Comparison of ENCODE assay signal across 10 cellular contexts in the genomic region with DNA sequence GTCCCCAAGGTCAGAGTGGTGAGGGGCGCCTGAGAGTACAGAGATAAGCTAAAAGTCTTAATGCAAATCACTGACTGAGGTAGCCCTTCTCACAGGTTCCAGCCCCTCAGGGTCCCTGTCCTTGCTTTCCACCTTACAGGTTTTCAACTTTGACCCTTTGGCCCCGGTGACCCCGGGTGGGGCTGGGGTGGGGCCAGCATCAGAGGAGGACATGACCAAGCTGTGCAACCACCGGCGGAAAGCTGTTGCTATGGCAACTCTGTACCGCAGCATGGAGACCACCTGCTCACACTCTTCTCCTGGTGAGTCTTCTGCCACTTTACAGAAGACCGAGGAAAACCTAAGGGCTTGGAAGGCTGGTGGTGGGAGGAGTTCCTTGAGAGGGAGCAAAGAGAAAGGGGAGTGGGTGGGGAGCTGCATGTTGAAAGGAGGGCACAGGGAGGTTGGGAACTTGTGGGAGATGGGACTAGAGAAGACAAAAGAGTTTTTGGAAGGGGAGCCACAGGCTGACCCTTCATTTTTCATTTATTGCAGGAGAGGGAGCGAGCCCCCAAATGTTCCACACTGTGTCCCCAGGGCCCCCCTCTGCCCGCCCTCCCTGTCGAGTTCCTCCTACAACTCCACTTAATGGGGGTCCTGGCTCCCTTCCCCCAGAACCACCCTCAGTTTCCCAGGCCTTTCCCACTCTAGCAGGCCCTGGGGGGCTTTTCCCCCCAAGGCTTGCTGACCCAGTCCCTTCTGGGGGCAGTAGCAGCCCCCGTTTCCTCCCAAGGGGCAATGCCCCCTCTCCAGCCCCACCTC. TPM values are rescaled to one million over a fixed set of nuclear protein-coding genes. Genes with fewer than 3 reads are reported as not detected.
DNase-seq lines count a peak whose midpoint lies in the region; ATAC-seq and TF ChIP-seq lines count a peak whose summit lies in the region.
"Had no signal": no experiment of that assay in that cellular context is flagged by ENCODE, and none has a peak within 500 bp of the region (broad histone marks: within the 10 kb centered on the region; RNA-seq: fewer than 3 reads in every experiment).

No MANE protein-coding gene starts in this region.

- no peak for TF ChIP-seq CTCF in tibial artery (IDR thresholded peaks at IDR 0.05)

- peak overlapping the region; percentile 95 to 100 for H3K27ac ChIP-seq in tibial artery

- H3K4me3 ChIP-seq in tibial artery = peak overlapping the region in 1 of 2 donors; percentile 87

- no peak for DNase-seq in activated CD4-positive, alpha-beta T cell treated with anti-CD3 and anti-CD28 coated beads, Interleukin-2, amount 10 ng/mL, durations not matched to agents 7 days and 5 days
- DNase-seq in activated CD4-positive, alpha-beta T cell treated with anti-CD3 and anti-CD28 coated beads, Interleukin-2, amount 50 U/mL, for 4 hours = no peak
- DNase-seq in activated CD8-positive, alpha-beta T cell treated with anti-CD3 and anti-CD28 coated beads, Interleukin-2, amount 10 ng/mL, durations not matched to agents 7 days and 5 days = no peak
- peak; percentile 53 for DNase-seq in left kidney (ENCODE audit: low read depth, low spot score)
- DNase-seq in tibial artery = no peak
- DNase-seq: activated CD4-positive, alpha-beta T cell treated with anti-CD3 and anti-CD28 coated beads, Interleukin-2, amount 50 U/mL, for 1 hour; NCI-H526 had no signal

- no peaks in the 10 kb centered on the region for H3K27me3 ChIP-seq in tibial artery

- ATAC-seq in activated CD8-positive, alpha-beta T cell treated with anti-CD3 and anti-CD28 coated beads, Interleukin-2, amount 10 ng/mL, durations not matched to agents 7 days and 5 days = no peak
- no peak for ATAC-seq in HG02678 (IDR thresholded peaks at IDR 0.05; ENCODE audit: unreplicated experiment)
- no peak for ATAC-seq in HG03457 (IDR thresholded peaks at IDR 0.05; ENCODE audit: unreplicated experiment)
- no peak for ATAC-seq in HG03139 (IDR thresholded peaks at IDR 0.05; ENCODE audit: unreplicated experiment)

- peaks cover 50 to 63% (median 60%) of the 10 kb centered on the region in 3 donors for H3K36me3 ChIP-seq in tibial artery

- peak overlapping the region; percentile 94 for H3K27ac Mint-ChIP-seq in activated CD4-positive, alpha-beta T cell treated with anti-CD3 and anti-CD28 coated beads, Interleukin-2, amount 10 ng/mL, durations not matched to agents 7 days and 5 days
- H3K27ac Mint-ChIP-seq in activated CD8-positive, alpha-beta T cell treated with anti-CD3 and anti-CD28 coated beads, Interleukin-2, amount 10 ng/mL, durations not matched to agents 7 days and 5 days = no peak overlapping the region

- no peaks in the 10 kb centered on the region for H3K9me3 ChIP-seq in tibial artery

- H3K4me1 ChIP-seq in tibial artery = peaks cover 0 to 45% (median 41%) of the 10 kb centered on the region in 4 donors

- H3K36me3 Mint-ChIP-seq in activated CD4-positive, alpha-beta T cell treated with anti-CD3 and anti-CD28 coated beads, Interleukin-2, amount 10 ng/mL, durations not matched to agents 7 days and 5 days (ENCODE audit: low read depth) = peaks cover 33% of the 10 kb centered on the region
- H3K36me3 Mint-ChIP-seq in activated CD8-positive, alpha-beta T cell treated with anti-CD3 and anti-CD28 coated beads, Interleukin-2, amount 10 ng/mL, durations not matched to agents 7 days and 5 days (ENCODE audit: low read depth) = peaks cover 41% of the 10 kb centered on the region

- H3K27me3 Mint-ChIP-seq in activated CD4-positive, alpha-beta T cell treated with anti-CD3 and anti-CD28 coated beads, Interleukin-2, amount 10 ng/mL, durations not matched to agents 7 days and 5 days = no peaks in the 10 kb centered on the region
- no peaks in the 10 kb centered on the region for H3K27me3 Mint-ChIP-seq in activated CD8-positive, alpha-beta T cell treated with anti-CD3 and anti-CD28 coated beads, Interleukin-2, amount 10 ng/mL, durations not matched to agents 7 days and 5 days (ENCODE audit: low read depth)

- intact Hi-C loops in tibial artery (cut with DNase I; ENCODE audit: low total_unique reads) = loop anchor here (10.0 kb wide), 1 partner anchor 90 kb away; a partner anchor contains a TSS

- H3K4me3 Mint-ChIP-seq in activated CD4-positive, alpha-beta T cell treated with anti-CD3 and anti-CD28 coated beads, Interleukin-2, amount 10 ng/mL, durations not matched to agents 7 days and 5 days = peak overlapping the region; percentile 98
- H3K4me3 Mint-ChIP-seq in activated CD8-positive, alpha-beta T cell treated with anti-CD3 and anti-CD28 coated beads, Interleukin-2, amount 10 ng/mL, durations not matched to agents 7 days and 5 days = peak overlapping the region; percentile 95

- POLR2A ChIA-PET in activated CD4-positive, alpha-beta T cell treated with anti-CD3 and anti-CD28 coated beads, Interleukin-2, amount 10 ng/mL, durations not matched to agents 7 days and 5 days (lab: Charles Lee) = interaction anchor here (0.6 kb wide), 1 partner anchor 11 kb away, joined by 3 read pairs; no protein-coding TSS in a partner anchor
- POLR2A ChIA-PET in activated CD8-positive, alpha-beta T cell treated with anti-CD3 and anti-CD28 coated beads, Interleukin-2, amount 10 ng/mL, durations not matched to agents 7 days and 5 days (lab: Charles Lee) = interaction anchor here (0.8 to 2.7 kb wide), 5 partner anchors 10 to 47 kb away, joined by 3 to 29 read pairs (median 4); no protein-coding TSS in a partner anchor

- peaks cover 43% of the 10 kb centered on the region for H3K4me1 Mint-ChIP-seq in activated CD4-positive, alpha-beta T cell treated with anti-CD3 and anti-CD28 coated beads, Interleukin-2, amount 10 ng/mL, durations not matched to agents 7 days and 5 days
- H3K4me1 Mint-ChIP-seq in activated CD8-positive, alpha-beta T cell treated with anti-CD3 and anti-CD28 coated beads, Interleukin-2, amount 10 ng/mL, durations not matched to agents 7 days and 5 days (ENCODE audit: low read depth) = peaks cover 45% of the 10 kb centered on the region

- H3K9me3 Mint-ChIP-seq in activated CD4-positive, alpha-beta T cell treated with anti-CD3 and anti-CD28 coated beads, Interleukin-2, amount 10 ng/mL, durations not matched to agents 7 days and 5 days = no peaks in the 10 kb centered on the region
- no peaks in the 10 kb centered on the region for H3K9me3 Mint-ChIP-seq in activated CD8-positive, alpha-beta T cell treated with anti-CD3 and anti-CD28 coated beads, Interleukin-2, amount 10 ng/mL, durations not matched to agents 7 days and 5 days (ENCODE audit: insufficient read depth)

- CTCF ChIA-PET in activated CD4-positive, alpha-beta T cell treated with anti-CD3 and anti-CD28 coated beads, Interleukin-2, amount 10 ng/mL, durations not matched to agents 7 days and 5 days (lab: Charles Lee) = interaction anchor here (0.6 to 8.9 kb wide), 6 partner anchors 12 to 92 kb away, joined by 3 to 70 read pairs (median 4); a partner anchor contains a TSS
- CTCF ChIA-PET in activated CD8-positive, alpha-beta T cell treated with anti-CD3 and anti-CD28 coated beads, Interleukin-2, amount 10 ng/mL, durations not matched to agents 7 days and 5 days (lab: Charles Lee) = interaction anchor here (0.9 to 2.4 kb wide), 7 partner anchors 10 to 66 kb away, joined by 3 to 8 read pairs (median 3); a partner anchor contains a TSS

RNA-seq across cellular contexts. Expression of a gene that starts 2.4 kb away (rescaled TPM):
- 10 to 100 TPM; 66.0 to 80.1 TPM for total RNA-seq in activated CD4-positive, alpha-beta T cell treated with anti-CD3 and anti-CD28 coated beads, Interleukin-2, amount 10 ng/mL, durations not matched to agents 7 days and 5 days
- total RNA-seq in activated CD8-positive, alpha-beta T cell treated with anti-CD3 and anti-CD28 coated beads, Interleukin-2, amount 10 ng/mL, durations not matched to agents 7 days and 5 days = 10 to 100 TPM; 68.4 to 71.4 TPM

RNA-seq across cellular contexts. Expression of a gene that starts 4.7 kb away (rescaled TPM):
- total RNA-seq in activated CD4-positive, alpha-beta T cell treated with anti-CD3 and anti-CD28 coated beads, Interleukin-2, amount 10 ng/mL, durations not matched to agents 7 days and 5 days = 10 to 100 TPM; 10.5 to 11.4 TPM
- total RNA-seq in activated CD8-positive, alpha-beta T cell treated with anti-CD3 and anti-CD28 coated beads, Interleukin-2, amount 10 ng/mL, durations not matched to agents 7 days and 5 days = 10 to 100 TPM; 14.9 to 15.0 TPM

RNA-seq across cellular contexts. Expression of a gene that starts 22.0 kb away (rescaled TPM):
- total RNA-seq in activated CD4-positive, alpha-beta T cell treated with anti-CD3 and anti-CD28 coated beads, Interleukin-2, amount 10 ng/mL, durations not matched to agents 7 days and 5 days = 10 to 100 TPM; 79.3 to 80.5 TPM
- 10 to 100 TPM; 89.3 to 96.5 TPM for total RNA-seq in activated CD8-positive, alpha-beta T cell treated with anti-CD3 and anti-CD28 coated beads, Interleukin-2, amount 10 ng/mL, durations not matched to agents 7 days and 5 days

RNA-seq across cellular contexts. Expression of a gene that starts 24.8 kb away (rescaled TPM):
- total RNA-seq in activated CD4-positive, alpha-beta T cell treated with anti-CD3 and anti-CD28 coated beads, Interleukin-2, amount 10 ng/mL, durations not matched to agents 7 days and 5 days = under 1 TPM; 0.64 to 0.89 TPM
- 1 to 10 TPM in 1 of 2 experiments, under 1 TPM in 1; 0.99 to 1.4 TPM for total RNA-seq in activated CD8-positive, alpha-beta T cell treated with anti-CD3 and anti-CD28 coated beads, Interleukin-2, amount 10 ng/mL, durations not matched to agents 7 days and 5 days

RNA-seq across cellular contexts. Expression of a gene that starts 37.1 kb away (rescaled TPM):
- 100 to 1,000 TPM; 214 to 247 TPM for total RNA-seq in activated CD4-positive, alpha-beta T cell treated with anti-CD3 and anti-CD28 coated beads, Interleukin-2, amount 10 ng/mL, durations not matched to agents 7 days and 5 days
- total RNA-seq in activated CD8-positive, alpha-beta T cell treated with anti-CD3 and anti-CD28 coated beads, Interleukin-2, amount 10 ng/mL, durations not matched to agents 7 days and 5 days = 100 to 1,000 TPM; 275 to 291 TPM
